ENCODE assay signal across 8 cellular contexts in genomic region chr10:132537713-132538020, GRCh38. TPM values are rescaled to one million over a fixed set of nuclear protein-coding genes. Genes with fewer than 3 reads are reported as not detected.
DNase-seq lines count a peak whose midpoint lies in the region; ATAC-seq and TF ChIP-seq lines count a peak whose summit lies in the region.

Gene INPP5A (plus strand): TSS chr10:132537787. CDS start chr10:132538097, 310 bp downstream.

- peak within 1 kb of the TSS; percentile 97 for H3K9ac ChIP-seq in neuronal stem cell (ENCODE audit: low read depth, low read length, poor library complexity)

- H3K36me3 ChIP-seq in Peyer's patch (no peaks in the 10 kb centered on the region), esophagus muscularis mucosa (no peaks in the 10 kb centered on the region), neuronal stem cell (replicated peaks in 1 of 2; ENCODE audit: control insufficient read depth in 2 of 2, insufficient read depth in 2 of 2, low read length in 2 of 2) (peaks cover 0 to 4% of the 10 kb centered on the region in 2 donors)

- no peak within 1 kb of the TSS for H2BK12ac ChIP-seq in neuronal stem cell (ENCODE audit: low read length)

- peak within 1 kb of the TSS; percentile 98 for H3K18ac ChIP-seq in neuronal stem cell (ENCODE audit: low read length)

- H3K27ac ChIP-seq in Peyer's patch (peak within 1 kb of the TSS; percentile 85 to 95 (median 92)), esophagus muscularis mucosa (replicated peaks in 1 of 4) (peak within 1 kb of the TSS; percentile 93 to 98 (median 96)), neuronal stem cell (replicated peaks; ENCODE audit: low read length) (peak within 1 kb of the TSS; percentile 53)

- H2BK15ac ChIP-seq in neuronal stem cell (ENCODE audit: low read length), result peak within 1 kb of the TSS; percentile 76

- TF ChIP-seq CTCF in Peyer's patch (IDR thresholded peaks at IDR 0.05), result no peak
- no peak for TF ChIP-seq CTCF in esophagus muscularis mucosa (IDR thresholded peaks at IDR 0.05)

- peak within 1 kb of the TSS; percentile 60 for H3K14ac ChIP-seq in neuronal stem cell (ENCODE audit: low read length)

- peak within 1 kb of the TSS; percentile 97 for H2AFZ ChIP-seq in neuronal stem cell (ENCODE audit: low read length)

- peaks cover 5 to 52% (median 15%) of the 10 kb centered on the region in 4 donors for H3K4me1 ChIP-seq in Peyer's patch
- H3K4me1 ChIP-seq in esophagus muscularis mucosa, result peaks cover 57 to 73% (median 69%) of the 10 kb centered on the region in 4 donors
- H3K4me1 ChIP-seq in neuronal stem cell (ENCODE audit: control insufficient read depth in 2 of 2, insufficient read depth in 1 of 2, low read depth in 1 of 2, low read length in 2 of 2), result peaks cover 12 to 36% of the 10 kb centered on the region in 2 donors

- H2BK120ac ChIP-seq in neuronal stem cell (ENCODE audit: low read depth, low read length), result peak within 1 kb of the TSS; percentile 52

- H3K9me3 ChIP-seq in Peyer's patch (no peaks in the 10 kb centered on the region), esophagus muscularis mucosa (no peaks in the 10 kb centered on the region), neuronal stem cell (replicated peaks in 1 of 2; ENCODE audit: control insufficient read depth in 2 of 2, insufficient read depth in 1 of 2, low read depth in 1 of 2, low read length in 2 of 2) (peaks cover 0 to 2% of the 10 kb centered on the region in 2 donors)

- H4K8ac ChIP-seq in neuronal stem cell (ENCODE audit: low read depth, low read length), result no peak within 1 kb of the TSS

- H3K27me3 ChIP-seq in Peyer's patch (no peaks in the 10 kb centered on the region), esophagus muscularis mucosa (no peaks in the 10 kb centered on the region), neuronal stem cell (ENCODE audit: control insufficient read depth in 3 of 3, insufficient read depth in 3 of 3, low read depth in 1 of 3, low read length in 3 of 3) (peaks cover 0 to 3% (median 0%) of the 10 kb centered on the region in 3 experiments)

- intact Hi-C loops in esophagus muscularis mucosa (cut with DNase I), result loop anchor here (5.0 kb wide), 3 partner anchors 75 to 140 kb away; partner anchors contain the start of gene PWWP2B

- TF ChIP-seq POLR2A in Peyer's patch (IDR thresholded peaks at IDR 0.05), result peak; percentile 36 to 40
- TF ChIP-seq POLR2A in esophagus muscularis mucosa (IDR thresholded peaks at IDR 0.05; ENCODE audit: low read depth), result no peak

- H3K79me1 ChIP-seq in neuronal stem cell (ENCODE audit: low read depth, low read length), result peaks cover 2% of the 10 kb centered on the region

- DNase-seq in Peyer's patch (no peak), esophagus muscularis mucosa (ENCODE audit: extremely low spot score) (no peak), neuronal stem cell (ENCODE audit: low spot score) (no peak), NCI-H446 (lab: John Stamatoyannopoulos, UW) (no peak), EL (no peak), NCI-H82 (lab: John Stamatoyannopoulos, UW) (no peak)

- H3K4me3 ChIP-seq in GM08714 (ENCODE audit: low read length) (peak within 1 kb of the TSS; percentile 85), Peyer's patch (peak within 1 kb of the TSS; percentile 78 to 90 (median 83)), esophagus muscularis mucosa (peak within 1 kb of the TSS; percentile 73 to 93 (median 83)), neuronal stem cell (ENCODE audit: low read length in 2 of 2) (peak within 1 kb of the TSS; percentile 76 to 91)

- peak within 1 kb of the TSS; percentile 81 for H3K4me2 ChIP-seq in neuronal stem cell (ENCODE audit: insufficient read depth, low read length, poor library complexity, severe bottlenecking)

- H3K23ac ChIP-seq in neuronal stem cell (ENCODE audit: low read depth, low read length, poor library complexity), result peak within 1 kb of the TSS; percentile 67

- WGBS in esophagus muscularis mucosa, result 0% methylated on average over 16 of the region's 53 CpGs
- no CpG with 5 or more reads among the region's 53 CpGs for WGBS in neuronal stem cell (ENCODE audit: extremely low coverage in 2 of 2, insufficient read length in 2 of 2, insufficient replicate concordance in 1 of 2), 2 donors

- H2AK5ac ChIP-seq in neuronal stem cell (ENCODE audit: low read depth, low read length), result peak within 1 kb of the TSS; percentile 77

- TF ChIP-seq EP300 in esophagus muscularis mucosa (IDR thresholded peaks at IDR 0.05), result no peak

- H4K91ac ChIP-seq in neuronal stem cell (ENCODE audit: low read depth, low read length, poor library complexity), result no peak within 1 kb of the TSS

- ATAC-seq in GM21576 (IDR thresholded peaks at IDR 0.05; ENCODE audit: unreplicated experiment), result no peak

- no peak within 1 kb of the TSS for H3K4ac ChIP-seq in neuronal stem cell (ENCODE audit: low read length)

- H2BK5ac ChIP-seq in neuronal stem cell (ENCODE audit: low read length), result peak within 1 kb of the TSS; percentile 50

RNA-seq across cellular contexts. Expression of gene INPP5A, which starts in this region (rescaled TPM):
- total RNA-seq in Peyer's patch (10 to 100 TPM; 33.8 to 76.4 (median 38.1) TPM), esophagus muscularis mucosa (100 to 1,000 TPM; 234 to 301 (median 245) TPM)
- 13.4 TPM for polyA plus RNA-seq in neuronal stem cell (2013, experiment 1 of 2)
- 13.7 TPM for polyA plus RNA-seq in neuronal stem cell (2013, experiment 2 of 2)
